8 cellular contexts compared by ENCODE assay signal in the genomic region with DNA sequence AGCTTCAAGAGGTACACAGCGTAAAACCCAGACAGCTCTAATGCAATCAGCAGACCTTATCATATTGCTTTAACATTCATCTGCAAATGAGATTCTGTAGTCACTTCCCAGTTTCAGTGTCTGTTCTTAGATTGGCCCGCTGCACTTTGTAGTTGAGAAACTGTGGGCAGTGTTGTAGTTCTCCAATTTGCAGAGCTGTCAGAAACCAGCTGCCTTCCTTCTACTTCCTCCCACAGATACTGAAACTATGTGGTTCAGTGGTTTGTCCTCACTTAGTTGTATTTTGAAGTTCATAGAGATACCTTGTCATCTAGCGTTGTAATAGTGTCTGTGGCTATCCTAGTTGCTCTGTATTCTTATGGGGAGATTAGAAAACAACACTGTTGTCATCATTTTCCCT. TPM values are rescaled to one million over a fixed set of nuclear protein-coding genes. Genes with fewer than 3 reads are reported as not detected.
DNase-seq lines count a peak whose midpoint lies in the region; ATAC-seq and TF ChIP-seq lines count a peak whose summit lies in the region.

No MANE protein-coding gene starts in this region.

- H3K4me3 ChIP-seq in body of pancreas (no peak overlapping the region), neural progenitor cell (no peak overlapping the region)

- TF ChIP-seq POLR2A in body of pancreas (IDR thresholded peaks at IDR 0.05), result no peak

- H3K9me3 Mint-ChIP-seq in neural progenitor cell, result no peaks in the 10 kb centered on the region

- no peaks in the 10 kb centered on the region for H4K20me1 ChIP-seq in neural progenitor cell (ENCODE audit: low read depth)

- 24 to 44% methylated on average over 3 of the region's 3 CpGs for WGBS in body of pancreas, 2 donors

- peaks cover 3% of the 10 kb centered on the region for H3K4me1 Mint-ChIP-seq in neural progenitor cell

- H3K36me3 ChIP-seq in body of pancreas (replicated peaks in 1 of 2; ENCODE audit: insufficient read depth in 1 of 2, low read depth in 2 of 2) (no peaks in the 10 kb centered on the region), neural progenitor cell (no peaks in the 10 kb centered on the region)

- H3K9ac ChIP-seq in neural progenitor cell, result no peak overlapping the region

- peak overlapping the region in 2 of 4 donors; percentile 24 to 47 for H3K27ac ChIP-seq in body of pancreas
- no peak overlapping the region for H3K27ac ChIP-seq in neural progenitor cell

- H3K9me3 ChIP-seq in body of pancreas, result no peaks in the 10 kb centered on the region
- H3K9me3 ChIP-seq in neural progenitor cell (ENCODE audit: low read depth), result no peaks in the 10 kb centered on the region

- DNase-seq in NAMALWA (ENCODE audit: low spot score), result peak; percentile 94
- DNase-seq in body of pancreas, result peak; percentile 22 to 65 (median 34)
- DNase-seq in stimulated activated CD4-positive, alpha-beta T cell treated with anti-CD3 and anti-CD28 coated beads, Interleukin-4, amount 100 ng/mL, for 48 hours (ENCODE audit: low read depth in 2 of 2), result peak; percentile 17 to 42
- DNase-seq in neural progenitor cell (ENCODE audit: low spot score), result no peak
- DNase-seq in NCI-H345 (lab: John Stamatoyannopoulos, UW), result no peak
- no peak for DNase-seq in NCI-H2029 treated with DMSO at 0.1 percent for 48 hours (lab: John Stamatoyannopoulos, UW)

- H3K27me3 Mint-ChIP-seq in neural progenitor cell (ENCODE audit: insufficient read depth, low read depth), result no peaks in the 10 kb centered on the region

- H3K4me3 Mint-ChIP-seq in neural progenitor cell, result no peak overlapping the region

- H3F3A ChIP-seq in neural progenitor cell (ENCODE audit: low read depth), result no peaks in the 10 kb centered on the region

- no peaks in the 10 kb centered on the region for H3K27me3 ChIP-seq in body of pancreas
- H3K27me3 ChIP-seq in neural progenitor cell, result no peaks in the 10 kb centered on the region

- no peaks in the 10 kb centered on the region for H3K79me2 ChIP-seq in neural progenitor cell (ENCODE audit: low read depth)

- no peak overlapping the region for H3K4me2 ChIP-seq in neural progenitor cell

- H3K4me1 ChIP-seq in body of pancreas (peaks cover 9% of the 10 kb centered on the region), neural progenitor cell (no peaks in the 10 kb centered on the region)

- intact Hi-C loops in body of pancreas (cut with DNase I), result no loop called here

- no peak overlapping the region for H2AFZ ChIP-seq in neural progenitor cell (replicated peaks)

- TF ChIP-seq CTCF in body of pancreas (IDR thresholded peaks at IDR 0.05) (no peak), neural progenitor cell (IDR thresholded peaks at IDR 0.05) (no peak)

- no peak overlapping the region for H3K27ac Mint-ChIP-seq in neural progenitor cell

- ATAC-seq in GM18511 (IDR thresholded peaks at IDR 0.05; ENCODE audit: unreplicated experiment) (peak; percentile 100), HG02571 (IDR thresholded peaks at IDR 0.05; ENCODE audit: unreplicated experiment) (peak; percentile 100), body of pancreas (peak; percentile 79)

- H3K36me3 Mint-ChIP-seq in neural progenitor cell, result peaks cover 6% of the 10 kb centered on the region

RNA-seq across cellular contexts. Expression of a gene that starts 39.6 kb away (rescaled TPM):
- 1 to 10 TPM; 2.9 to 3.0 TPM for total RNA-seq in body of pancreas
- 31.2 and 42.6 TPM in 2 replicates for total RNA-seq in neural progenitor cell (ENCODE audit: low replicate concordance)

RNA-seq across cellular contexts. Expression of a gene that starts 53.4 kb away (rescaled TPM):
- total RNA-seq in body of pancreas (10 to 100 TPM in 1 of 2 donors, 1 to 10 TPM in 1; 5.6 to 10.9 TPM), neural progenitor cell (ENCODE audit: low replicate concordance) (19.7 and 20.6 TPM in 2 replicates)

Comparison
In these comparisons a context has a peak if more than half of its experiments do, and no peak if none do; other contexts are left out.
1. DNase-seq: peak in NAMALWA (single experiment), body of pancreas (4 of 4) and stimulated activated CD4-positive, alpha-beta T cell treated with anti-CD3 and anti-CD28 coated beads, Interleukin-4, amount 100 ng/mL, for 48 hours (2 of 2); none in neural progenitor cell (single experiment), NCI-H345 (single experiment) and NCI-H2029 treated with DMSO at 0.1 percent for 48 hours (single experiment).
2. Peak in every context shown above with its lines, with median percentiles within 50 percentile points of each other: ATAC-seq.